In genomic region chr2:155161314-155161713, GRCh38 we compare ENCODE assay signal across 31 cellular contexts.
DNase-seq lines count a peak whose midpoint lies in the region; ATAC-seq, FAIRE-seq and TF ChIP-seq lines count a peak whose summit lies in the region.
"Had no signal": no experiment of that assay in that cellular context is flagged by ENCODE, and none has a peak within 500 bp of the region (broad histone marks: within the 10 kb centered on the region; RNA-seq: fewer than 3 reads in every experiment).

No MANE protein-coding gene starts in this region.

- no peak overlapping the region for H3K4me2 ChIP-seq in HepG2 (ENCODE audit: low read depth, low read length)
- no peak overlapping the region for H3K4me2 ChIP-seq in A549
- H3K4me2 ChIP-seq in K562 (ENCODE audit: insufficient read depth, low read length), result no peak overlapping the region
- H3K4me2 ChIP-seq: BLaER1; BLaER1 treated with 17β-estradiol and CSF1 and Interleukin-3, amounts not matched to agents 10 nM and 100 nM had no signal

- H2AFZ ChIP-seq in HepG2 (ENCODE audit: low read length), result no peak overlapping the region
- no peak overlapping the region for H2AFZ ChIP-seq in K562 (ENCODE audit: low read depth, low read length)

- H4K20me1 ChIP-seq in HepG2 (ENCODE audit: insufficient read depth, low read length) (no peaks in the 10 kb centered on the region), K562 (replicated peaks; ENCODE audit: control insufficient read depth, insufficient read depth, low read length) (no peaks in the 10 kb centered on the region)
- H4K20me1 ChIP-seq: BLaER1; BLaER1 treated with 17β-estradiol and CSF1 and Interleukin-3, amounts not matched to agents 10 nM and 100 nM had no signal

- intact Hi-C loops in HepG2 (cut with micrococcal nuclease; ENCODE audit: unreplicated experiment) (no loop called here), right lobe of liver (cut with DNase I) (no loop called here), K562 (cut with micrococcal nuclease) (no loop called here)

- H3K27ac ChIP-seq in HepG2 (ENCODE audit: extremely low read length, insufficient read depth, low read length), result no peak overlapping the region
- no peak overlapping the region for H3K27ac ChIP-seq in right lobe of liver
- no peak overlapping the region for H3K27ac ChIP-seq in A549
- H3K27ac ChIP-seq in K562 (ENCODE audit: extremely low read depth, low read depth, low read length), result no peak overlapping the region
- H3K27ac ChIP-seq in Peyer's patch, result no peak overlapping the region
- H3K27ac ChIP-seq: 22Rv1; BLaER1; BLaER1 treated with 17β-estradiol and CSF1 and Interleukin-3, amounts not matched to agents 10 nM and 100 nM; C4-2B had no signal

- TF ChIP-seq CTCF in HepG2 (CRISPR knock-in tag; IDR thresholded peaks at IDR 0.05), result no peak
- TF ChIP-seq CTCF in right lobe of liver (IDR thresholded peaks at IDR 0.05), result no peak
- no peak for TF ChIP-seq CTCF in A549 (IDR thresholded peaks at IDR 0.05)
- no peak for TF ChIP-seq CTCF in K562 (IDR thresholded peaks at IDR 0.05 in 2 of 3, conservative IDR thresholded peaks at IDR 0.05 in 1 of 3; ENCODE audit: insufficient read depth in 2 of 3, low read depth in 1 of 3, low read length in 3 of 3)
- no peak for TF ChIP-seq CTCF in Peyer's patch (IDR thresholded peaks at IDR 0.05)

- POLR2A ChIA-PET in HepG2 (lab: Yijun Ruan, JAX) (no interaction called here), A549 (lab: Yijun Ruan, JAX) (no interaction called here), K562 (lab: Yijun Ruan, JAX) (no interaction called here)

- H3K4me3 ChIP-seq in HepG2 (replicated peaks in 1 of 3; ENCODE audit: insufficient read depth in 1 of 3, low read depth in 2 of 3, low read length in 3 of 3), result no peak overlapping the region
- no peak overlapping the region for H3K4me3 ChIP-seq in right lobe of liver
- no peak overlapping the region for H3K4me3 ChIP-seq in A549
- no peak overlapping the region for H3K4me3 ChIP-seq in K562
- H3K4me3 ChIP-seq in Peyer's patch, result no peak overlapping the region
- H3K4me3 ChIP-seq: BLaER1; BLaER1 treated with 17β-estradiol and CSF1 and Interleukin-3, amounts not matched to agents 10 nM and 100 nM had no signal

- TF ChIP-seq POLR2A in HepG2 (IDR thresholded peaks at IDR 0.05; ENCODE audit: insufficient read depth in 1 of 2, low read depth in 2 of 2, low read length in 2 of 2) (no peak), right lobe of liver (IDR thresholded peaks at IDR 0.05) (no peak), A549 (IDR thresholded peaks at IDR 0.05; ENCODE audit: low read length) (no peak), K562 (conservative IDR thresholded peaks at IDR 0.05) (no peak), Peyer's patch (IDR thresholded peaks at IDR 0.05) (no peak)

- no peak for ATAC-seq in HepG2
- no peak for ATAC-seq in right lobe of liver
- no peak for ATAC-seq in A549
- ATAC-seq in K562, result no peak
- ATAC-seq: CD8-positive, alpha-beta T cell had no signal

- DNase-seq in HepG2 (ENCODE audit: low spot score) (no peak), right lobe of liver (no peak), A549 (ENCODE audit: low read depth in 1 of 2, low spot score in 1 of 2) (no peak), K562 (ENCODE audit: extremely low read depth in 1 of 4, low spot score in 3 of 4) (no peak), NCI-H187 (lab: John Stamatoyannopoulos, UW) (no peak), Peyer's patch (no peak)
- DNase-seq: 8988T; ACHN; AML-193; BE2C; C1 segment of cervical spinal cord; Caco-2; Calu3; CD4-positive, alpha-beta memory T cell; CD4-positive, alpha-beta T cell; CD4-positive, CD25-positive, alpha-beta regulatory T cell; CD8-positive, alpha-beta memory T cell; CD8-positive, alpha-beta T cell; COR-L47; DMS 273 treated with DMSO at 0.1 percent for 48 hours; DMS153; DMS53; DMS79; DMS79 treated with DMSO at 0.1 percent for 48 hours; DND-41; EL had no signal

- FAIRE-seq in HepG2 (lab: Jason Lieb, UNC) (no peak), A549 (lab: Jason Lieb, UNC) (no peak), K562 (lab: Jason Lieb, UNC) (no peak)
- FAIRE-seq: D721Med had no signal

- no peaks in the 10 kb centered on the region for H3K79me2 ChIP-seq in HepG2 (ENCODE audit: insufficient read depth, low read length)
- no peaks in the 10 kb centered on the region for H3K79me2 ChIP-seq in K562 (ENCODE audit: control insufficient read depth, insufficient read depth, low read length)

- CTCF ChIA-PET in HepG2 (lab: Yijun Ruan, JAX; ENCODE audit: low intra/inter-chr PET ratio, low total read pairs) (no interaction called here), A549 (lab: Yijun Ruan, JAX) (no interaction called here), K562 (lab: Yijun Ruan, JAX; ENCODE audit: low intra/inter-chr PET ratio) (no interaction called here)

- no peak for TF ChIP-seq EP300 in HepG2 (IDR thresholded peaks at IDR 0.05; ENCODE audit: low read depth in 2 of 2, low read length in 2 of 2)
- no peak for TF ChIP-seq EP300 in HepG2 (CRISPR knock-in tag; IDR thresholded peaks at IDR 0.05; ENCODE audit: borderline replicate concordance)
- TF ChIP-seq EP300 in A549 (IDR thresholded peaks at IDR 0.05), result no peak
- TF ChIP-seq EP300 in K562 (IDR thresholded peaks at IDR 0.05; ENCODE audit: low read length), result no peak

- H3K27me3 ChIP-seq in HepG2 (ENCODE audit: control insufficient read depth in 1 of 2, insufficient read depth in 2 of 2, low read length in 2 of 2) (no peaks in the 10 kb centered on the region), right lobe of liver (no peaks in the 10 kb centered on the region), K562 (ENCODE audit: control insufficient read depth in 2 of 2, insufficient read depth in 2 of 2, low read length in 2 of 2) (no peaks in the 10 kb centered on the region), Peyer's patch (no peaks in the 10 kb centered on the region)
- H3K27me3 ChIP-seq: BE2C; BLaER1; BLaER1 treated with 17β-estradiol and CSF1 and Interleukin-3, amounts not matched to agents 10 nM and 100 nM had no signal

- H3K9me3 ChIP-seq in HepG2 (ENCODE audit: low read length) (no peaks in the 10 kb centered on the region), right lobe of liver (no peaks in the 10 kb centered on the region), A549 (no peaks in the 10 kb centered on the region), K562 (replicated peaks; ENCODE audit: control insufficient read depth, insufficient read depth, low read depth, low read length) (no peaks in the 10 kb centered on the region; the same call in none of the 2 replicates), Peyer's patch (no peaks in the 10 kb centered on the region)
- H3K9me3 ChIP-seq: BE2C; BLaER1; BLaER1 treated with 17β-estradiol and CSF1 and Interleukin-3, amounts not matched to agents 10 nM and 100 nM; Caco-2 had no signal

- TF ChIP-seq RAD21 in HepG2 (CRISPR knock-in tag; IDR thresholded peaks at IDR 0.05) (no peak), A549 (conservative IDR thresholded peaks at IDR 0.05 in 1 of 2, IDR thresholded peaks at IDR 0.05 in 1 of 2) (no peak), K562 (CRISPR knock-in tag; conservative IDR thresholded peaks at IDR 0.05 in 1 of 2, IDR thresholded peaks at IDR 0.05 in 1 of 2) (no peak)

- no TSS peak for BruUV-seq in HepG2 (replicated peaks; lab: Mats Ljungman, UMichigan)
- BruUV-seq in K562 (replicated peaks; lab: Mats Ljungman, UMichigan), result no TSS peak

- H3K9ac ChIP-seq in HepG2 (ENCODE audit: insufficient read depth, low read depth, low read length) (no peak overlapping the region), K562 (ENCODE audit: insufficient read depth in 1 of 2, low read depth in 2 of 2, low read length in 2 of 2) (no peak overlapping the region)
- H3K9ac ChIP-seq: BLaER1; BLaER1 treated with 17β-estradiol and CSF1 and Interleukin-3, amounts not matched to agents 10 nM and 100 nM had no signal

- H3K4me1 ChIP-seq in HepG2 (ENCODE audit: insufficient read depth, low read length) (no peaks in the 10 kb centered on the region), right lobe of liver (no peaks in the 10 kb centered on the region), A549 (no peaks in the 10 kb centered on the region), K562 (replicated peaks in 1 of 2; ENCODE audit: control insufficient read depth in 2 of 2, insufficient read depth in 2 of 2, low read length in 2 of 2) (no peaks in the 10 kb centered on the region), Peyer's patch (no peaks in the 10 kb centered on the region)
- H3K4me1 ChIP-seq: BE2C; BLaER1; BLaER1 treated with 17β-estradiol and CSF1 and Interleukin-3, amounts not matched to agents 10 nM and 100 nM; Caco-2 had no signal

- in situ Hi-C loops in HepG2 (cut with HindIII; ENCODE audit: extremely low pct_ligation_motif_present, low pct_unique_long_range_greater_than_20kb), result no loop called here
- in situ Hi-C loops in K562 (cut with MboI), result no loop called here

- no peaks in the 10 kb centered on the region for H3K36me3 ChIP-seq in HepG2 (replicated peaks in 1 of 2; ENCODE audit: control insufficient read depth in 1 of 2, insufficient read depth in 2 of 2, low read length in 2 of 2)
- H3K36me3 ChIP-seq in right lobe of liver, result no peaks in the 10 kb centered on the region
- H3K36me3 ChIP-seq in K562 (ENCODE audit: control insufficient read depth, insufficient read depth, low read length), result no peaks in the 10 kb centered on the region
- no peaks in the 10 kb centered on the region for H3K36me3 ChIP-seq in Peyer's patch
- H3K36me3 ChIP-seq: BE2C; BLaER1; BLaER1 treated with 17β-estradiol and CSF1 and Interleukin-3, amounts not matched to agents 10 nM and 100 nM had no signal

- H3K9me1 ChIP-seq in K562 (ENCODE audit: control insufficient read depth, insufficient read depth, low read length), result no peaks in the 10 kb centered on the region

TF ChIP-seq in HepG2, 621 proteins besides CTCF, POLR2A, EP300 and RAD21 (continues in another document):
- TF ChIP-seq KAT7 (CRISPR knock-in tag; IDR thresholded peaks at IDR 0.05; ENCODE audit: borderline replicate concordance) (no peak), MAFK (conservative IDR thresholded peaks at IDR 0.05 in 1 of 2, IDR thresholded peaks at IDR 0.05 in 1 of 2; ENCODE audit: low read length in 2 of 2) (peak; percentile 68 to 73)

Comparison
In these comparisons a context has a peak if more than half of its experiments do, and no peak if none do; other contexts are left out.
1. Of the 241 proteins assayed by ChIP-seq in both HepG2 and K562: peak only in HepG2: MAFF and MAFK; only in K562: none; in both: none; in neither: 239.